9 cellular contexts compared by ENCODE assay signal in genomic region chr14:100408350-100409015, GRCh38. TPM values are rescaled to one million over a fixed set of nuclear protein-coding genes. Genes with fewer than 3 reads are reported as not detected.
A peak's percentile ranks its signal among the peaks of the same experiment; 100 is the strongest.
DNase-seq lines count a peak whose midpoint lies in the region; ATAC-seq, FAIRE-seq and TF ChIP-seq lines count a peak whose summit lies in the region.
"Had no signal": no experiment of that assay in that cellular context is flagged by ENCODE, and none has a peak within 500 bp of the region (broad histone marks: within the 10 kb centered on the region; RNA-seq: fewer than 3 reads in every experiment).

No MANE protein-coding gene starts in this region.

- H3K4me3 ChIP-seq in cardiac fibroblast (replicated peaks in 1 of 2; ENCODE audit: low read depth in 2 of 2, low read length in 2 of 2) (no peak overlapping the region), pancreas (no peak overlapping the region)

- peaks cover 26 to 34% (median 26%) of the 10 kb centered on the region in 3 donors for H3K4me1 ChIP-seq in pancreas

- H3K27me3 ChIP-seq in pancreas, result no peaks in the 10 kb centered on the region
- H3K27me3 ChIP-seq: neutrophil had no signal

- no peak for FAIRE-seq in pancreas (lab: Jason Lieb, UNC)

- ATAC-seq in pancreas, result peak; percentile 25 to 72 (median 66)
- ATAC-seq: Right ventricle myocardium inferior had no signal

- no peaks in the 10 kb centered on the region for H3K36me3 ChIP-seq in pancreas
- H3K36me3 ChIP-seq: neutrophil had no signal

- H3K9me3 ChIP-seq in pancreas, result no peaks in the 10 kb centered on the region
- H3K9me3 ChIP-seq: neutrophil had no signal

- CTCF ChIA-PET in GM10248 (lab: Yijun Ruan, JAX), result interaction anchor here (2.4 kb wide), 1 partner anchor 14 kb away, joined by 6 read pairs; no protein-coding TSS in a partner anchor

- DNase-seq in ELR (ENCODE audit: low read depth) (peak; percentile 96), NCI-H460 (ENCODE audit: extremely low read depth, low read depth) (peak; percentile 98), cardiac fibroblast (ENCODE audit: low read depth in 2 of 2) (peak; percentile 54 to 86), pancreas (peak in 3 of 6 donors; percentile 58 to 60 (median 59)), Ammon's horn (ENCODE audit: low spot score) (no peak), GM10248 (ENCODE audit: extremely low spot score) (no peak)
- no peak for DNase-seq in activated naive CD4-positive, alpha-beta T cell treated with anti-CD3 and anti-CD28 coated beads, Interleukin-2, amount 50 U/mL, for 16 hours

- peak overlapping the region in 3 of 4 donors; percentile 23 to 77 (median 35) for H3K27ac ChIP-seq in pancreas
- H3K27ac ChIP-seq: neutrophil had no signal

- TF ChIP-seq CTCF in cardiac fibroblast (IDR thresholded peaks at IDR 0.05; ENCODE audit: low read depth, low read length) (no peak), pancreas (IDR thresholded peaks at IDR 0.05) (no peak), GM10248 (IDR thresholded peaks at IDR 0.05; ENCODE audit: control extremely low read depth, extremely low read depth, low read depth, missing control alignments) (no peak)

- WGBS in pancreas, 2 donors, result 57 to 66% methylated on average over 11 of the region's 11 CpGs

- intact Hi-C loops in pancreas (cut with DNase I), result no loop called here

- POLR2A ChIA-PET in GM10248 (lab: Yijun Ruan, JAX), result no interaction called here

RNA-seq across cellular contexts. Expression of gene WDR25, which starts 32.2 kb away (rescaled TPM):
- total RNA-seq in NCI-H460 (2014; rRNA removed; shearing (Covaris generic)), result 42.9 and 50.7 TPM in 2 replicates
- polyA plus RNA-seq in NCI-H460 (2014; cell fraction: nucleus; rRNA removed), result 13.6 and 13.8 TPM in 2 replicates
- total RNA-seq in pancreas, result 1 to 10 TPM; 4.1 to 7.7 (median 6.3) TPM
- 1 to 10 TPM; 6.3 to 8.9 TPM for polyA plus RNA-seq in pancreas

Comparison
In these comparisons a context has a peak if more than half of its experiments do, and no peak if none do; other contexts are left out.
1. DNase-seq: peak in ELR (single experiment), NCI-H460 (single experiment) and cardiac fibroblast (2 of 2); none in Ammon's horn (single experiment), activated naive CD4-positive, alpha-beta T cell treated with anti-CD3 and anti-CD28 coated beads, Interleukin-2, amount 50 U/mL, for 16 hours (single experiment) and GM10248 (single experiment).